In the genomic region with DNA sequence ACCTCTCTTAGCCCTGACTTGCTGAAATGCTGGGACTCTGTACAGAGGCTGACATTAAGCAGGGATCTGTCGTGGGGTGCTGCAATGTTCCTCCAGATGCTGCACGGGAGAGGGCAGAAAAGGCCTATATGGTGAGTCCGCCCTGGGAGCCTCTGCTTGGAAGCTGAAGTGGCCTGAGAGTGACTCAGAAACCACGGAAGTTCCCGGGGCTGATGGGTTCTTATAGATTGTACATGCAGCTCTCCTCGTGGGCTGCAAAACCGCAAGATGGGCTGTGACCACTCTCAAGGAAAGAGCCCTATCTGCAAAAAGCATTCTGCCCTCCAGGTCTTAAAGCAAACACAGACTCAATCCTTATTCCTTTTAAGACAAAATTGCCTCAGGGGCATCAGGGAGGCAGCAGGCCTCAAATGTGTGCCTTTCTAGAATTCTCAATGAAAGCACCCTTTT, we compare ENCODE assay signal across 11 cellular contexts. TPM values are rescaled to one million over a fixed set of nuclear protein-coding genes. Genes with fewer than 3 reads are reported as not detected.
DNase-seq lines count a peak whose midpoint lies in the region; ATAC-seq, FAIRE-seq and TF ChIP-seq lines count a peak whose summit lies in the region.
"Had no signal": no experiment of that assay in that cellular context is flagged by ENCODE, and none has a peak within 500 bp of the region (broad histone marks: within the 10 kb centered on the region; RNA-seq: fewer than 3 reads in every experiment).

No MANE protein-coding gene starts in this region.

- peaks cover 4% of the 10 kb centered on the region for H3K27me3 ChIP-seq in bronchial epithelial cell (ENCODE audit: control insufficient read depth, insufficient read depth, low read length)

- POLR2A ChIA-PET in activated CD4-positive, alpha-beta T cell treated with anti-CD3 and anti-CD28 coated beads for 36 hours (lab: Charles Lee): no interaction called here
- POLR2A ChIA-PET in activated CD4-positive, alpha-beta T cell treated with anti-CD3 and anti-CD28 coated beads, Interleukin-2, amount 10 ng/mL, durations not matched to agents 7 days and 5 days (lab: Charles Lee): no interaction called here

- CTCF ChIA-PET in activated CD4-positive, alpha-beta T cell treated with anti-CD3 and anti-CD28 coated beads for 36 hours (lab: Charles Lee): interaction anchor here (0.7 kb wide), 1 partner anchor 25 kb away, joined by 4 read pairs; no protein-coding TSS in a partner anchor
- CTCF ChIA-PET in activated CD4-positive, alpha-beta T cell treated with anti-CD3 and anti-CD28 coated beads, Interleukin-2, amount 10 ng/mL, durations not matched to agents 7 days and 5 days (lab: Charles Lee): interaction anchor here (0.6 to 2.0 kb wide), 2 partner anchors 13 to 28 kb away, joined by 3 to 5 read pairs; a partner anchor contains a TSS

- no peak overlapping the region for H3K27ac Mint-ChIP-seq in activated CD4-positive, alpha-beta T cell treated with anti-CD3 and anti-CD28 coated beads for 36 hours
- no peak overlapping the region for H3K27ac Mint-ChIP-seq in activated CD4-positive, alpha-beta T cell treated with anti-CD3 and anti-CD28 coated beads, Interleukin-2, amount 10 ng/mL, durations not matched to agents 7 days and 5 days
- H3K27ac Mint-ChIP-seq in stimulated activated effector memory CD8-positive, alpha-beta T cell treated with anti-CD3 and anti-CD28 coated beads, Interleukin-12 subunit alpha, Interleukin-12 subunit beta, amount 100 ng/mL, for 72 hours: peak overlapping the region; percentile 90

- intact Hi-C loops in activated CD4-positive, alpha-beta T cell treated with anti-CD3 and anti-CD28 coated beads for 36 hours (cut with DNase I, micrococcal nuclease): no loop called here

- H3K4me3 ChIP-seq in bronchial epithelial cell (ENCODE audit: low read depth, low read length): no peak overlapping the region

- H3K36me3 ChIP-seq in bronchial epithelial cell (ENCODE audit: control insufficient read depth, insufficient read depth, low read length): no peaks in the 10 kb centered on the region

- TF ChIP-seq CTCF in bronchial epithelial cell (IDR thresholded peaks at IDR 0.05; ENCODE audit: insufficient read depth, low read length, severe bottlenecking): no peak

- peak; percentile 60 for ATAC-seq in activated CD4-positive, alpha-beta T cell treated with anti-CD3 and anti-CD28 coated beads for 36 hours
- ATAC-seq in stimulated activated effector memory CD8-positive, alpha-beta T cell treated with anti-CD3 and anti-CD28 coated beads, Interleukin-12 subunit alpha, Interleukin-12 subunit beta, amount 100 ng/mL, for 72 hours: peak; percentile 87
- ATAC-seq: Panc1 had no signal

- no peak for FAIRE-seq in bronchial epithelial cell (lab: Jason Lieb, UNC)
- FAIRE-seq: A204.1, H1 had no signal

- H3K4me3 Mint-ChIP-seq in activated CD4-positive, alpha-beta T cell treated with anti-CD3 and anti-CD28 coated beads for 36 hours: no peak overlapping the region
- H3K4me3 Mint-ChIP-seq in activated CD4-positive, alpha-beta T cell treated with anti-CD3 and anti-CD28 coated beads, Interleukin-2, amount 10 ng/mL, durations not matched to agents 7 days and 5 days: no peak overlapping the region
- H3K4me3 Mint-ChIP-seq in stimulated activated effector memory CD8-positive, alpha-beta T cell treated with anti-CD3 and anti-CD28 coated beads, Interleukin-12 subunit alpha, Interleukin-12 subunit beta, amount 100 ng/mL, for 72 hours: peak overlapping the region; percentile 44

- H3K36me3 Mint-ChIP-seq in activated CD4-positive, alpha-beta T cell treated with anti-CD3 and anti-CD28 coated beads for 36 hours (ENCODE audit: low read depth): no peaks in the 10 kb centered on the region
- no peaks in the 10 kb centered on the region for H3K36me3 Mint-ChIP-seq in activated CD4-positive, alpha-beta T cell treated with anti-CD3 and anti-CD28 coated beads, Interleukin-2, amount 10 ng/mL, durations not matched to agents 7 days and 5 days (ENCODE audit: low read depth)
- H3K36me3 Mint-ChIP-seq in stimulated activated effector memory CD8-positive, alpha-beta T cell treated with anti-CD3 and anti-CD28 coated beads, Interleukin-12 subunit alpha, Interleukin-12 subunit beta, amount 100 ng/mL, for 72 hours: no peaks in the 10 kb centered on the region

- DNase-seq in activated CD4-positive, alpha-beta T cell treated with anti-CD3 and anti-CD28 coated beads for 36 hours: peak; percentile 45
- DNase-seq in activated CD4-positive, alpha-beta T cell treated with anti-CD3 and anti-CD28 coated beads, Interleukin-2, amount 10 ng/mL, durations not matched to agents 7 days and 5 days: no peak
- DNase-seq in NOMO-1 (lab: John Stamatoyannopoulos, UW; ENCODE audit: unreplicated experiment in 2 of 2) (peak; percentile 54 to 56), bronchial epithelial cell (ENCODE audit: low read depth) (peak; percentile 57), T-helper 9 cell (no peak), retina (no peak), GOT3 (lab: John Stamatoyannopoulos, UW) (no peak)
- DNase-seq in stimulated activated effector memory CD8-positive, alpha-beta T cell treated with anti-CD3 and anti-CD28 coated beads, Interleukin-12 subunit alpha, Interleukin-12 subunit beta, amount 100 ng/mL, for 72 hours (ENCODE audit: low spot score in 2 of 2): peak in 1 of 2 donors; percentile 10

- peaks cover 2% of the 10 kb centered on the region for H3K4me1 Mint-ChIP-seq in activated CD4-positive, alpha-beta T cell treated with anti-CD3 and anti-CD28 coated beads for 36 hours
- H3K4me1 Mint-ChIP-seq in activated CD4-positive, alpha-beta T cell treated with anti-CD3 and anti-CD28 coated beads, Interleukin-2, amount 10 ng/mL, durations not matched to agents 7 days and 5 days: peaks cover 4% of the 10 kb centered on the region
- H3K4me1 Mint-ChIP-seq in stimulated activated effector memory CD8-positive, alpha-beta T cell treated with anti-CD3 and anti-CD28 coated beads, Interleukin-12 subunit alpha, Interleukin-12 subunit beta, amount 100 ng/mL, for 72 hours: peaks cover 22% of the 10 kb centered on the region

- H3K9me3 Mint-ChIP-seq in activated CD4-positive, alpha-beta T cell treated with anti-CD3 and anti-CD28 coated beads for 36 hours (ENCODE audit: low read depth): no peaks in the 10 kb centered on the region
- no peaks in the 10 kb centered on the region for H3K9me3 Mint-ChIP-seq in activated CD4-positive, alpha-beta T cell treated with anti-CD3 and anti-CD28 coated beads, Interleukin-2, amount 10 ng/mL, durations not matched to agents 7 days and 5 days
- no peaks in the 10 kb centered on the region for H3K9me3 Mint-ChIP-seq in stimulated activated effector memory CD8-positive, alpha-beta T cell treated with anti-CD3 and anti-CD28 coated beads, Interleukin-12 subunit alpha, Interleukin-12 subunit beta, amount 100 ng/mL, for 72 hours

- H3K27me3 Mint-ChIP-seq in activated CD4-positive, alpha-beta T cell treated with anti-CD3 and anti-CD28 coated beads for 36 hours: no peaks in the 10 kb centered on the region
- H3K27me3 Mint-ChIP-seq in activated CD4-positive, alpha-beta T cell treated with anti-CD3 and anti-CD28 coated beads, Interleukin-2, amount 10 ng/mL, durations not matched to agents 7 days and 5 days: peaks cover 16% of the 10 kb centered on the region

RNA-seq across cellular contexts. Expression of a gene that starts 5.8 kb away (rescaled TPM):
- total RNA-seq in activated CD4-positive, alpha-beta T cell treated with anti-CD3 and anti-CD28 coated beads for 36 hours: 100 to 1,000 TPM; 268 to 333 TPM
- total RNA-seq in activated CD4-positive, alpha-beta T cell treated with anti-CD3 and anti-CD28 coated beads, Interleukin-2, amount 10 ng/mL, durations not matched to agents 7 days and 5 days: 100 to 1,000 TPM in 1 of 2 experiments, 10 to 100 TPM in 1; 98.2 to 104 TPM
- 1.8 and 3.2 TPM in 2 replicates for total RNA-seq in bronchial epithelial cell

RNA-seq across cellular contexts. Expression of a gene that starts 27.6 kb away (rescaled TPM):
- under 1 TPM; 0.33 to 0.39 TPM for total RNA-seq in activated CD4-positive, alpha-beta T cell treated with anti-CD3 and anti-CD28 coated beads for 36 hours
- under 1 TPM in 1 of 2 experiments, not detected in 1; 0.35 TPM for total RNA-seq in activated CD4-positive, alpha-beta T cell treated with anti-CD3 and anti-CD28 coated beads, Interleukin-2, amount 10 ng/mL, durations not matched to agents 7 days and 5 days
- total RNA-seq in bronchial epithelial cell: not detected in 2 replicates

RNA-seq across cellular contexts. Expression of a gene that starts 42.3 kb away (rescaled TPM):
- total RNA-seq in activated CD4-positive, alpha-beta T cell treated with anti-CD3 and anti-CD28 coated beads for 36 hours: 1 to 10 TPM in 1 of 2 experiments, under 1 TPM in 1; 0.98 to 1.6 TPM
- under 1 TPM; 0.17 to 0.40 TPM for total RNA-seq in activated CD4-positive, alpha-beta T cell treated with anti-CD3 and anti-CD28 coated beads, Interleukin-2, amount 10 ng/mL, durations not matched to agents 7 days and 5 days
- total RNA-seq in bronchial epithelial cell: under 0.01 TPM in 1 of 2 replicates, not detected in the other
- total RNA-seq: H1 had no signal

RNA-seq across cellular contexts. Expression of a gene that starts 51.8 kb away (rescaled TPM):
- total RNA-seq in activated CD4-positive, alpha-beta T cell treated with anti-CD3 and anti-CD28 coated beads for 36 hours: not detected
- total RNA-seq in activated CD4-positive, alpha-beta T cell treated with anti-CD3 and anti-CD28 coated beads, Interleukin-2, amount 10 ng/mL, durations not matched to agents 7 days and 5 days: not detected
- total RNA-seq in bronchial epithelial cell: not detected in 2 replicates
- total RNA-seq: H1 had no signal

Comparison
In these comparisons a context has a peak if more than half of its experiments do, and no peak if none do; other contexts are left out.
1. DNase-seq: peak in activated CD4-positive, alpha-beta T cell treated with anti-CD3 and anti-CD28 coated beads for 36 hours (single experiment), NOMO-1 (2 of 2) and bronchial epithelial cell (single experiment); none in activated CD4-positive, alpha-beta T cell treated with anti-CD3 and anti-CD28 coated beads, Interleukin-2, amount 10 ng/mL, durations not matched to agents 7 days and 5 days (single experiment), T-helper 9 cell (single experiment), retina (single experiment) and GOT3 (single experiment).
2. RNA of a gene that starts 5.8 kb away (total RNA-seq): 268 to 333 TPM in activated CD4-positive, alpha-beta T cell treated with anti-CD3 and anti-CD28 coated beads for 36 hours and 98.2 to 104 TPM in activated CD4-positive, alpha-beta T cell treated with anti-CD3 and anti-CD28 coated beads, Interleukin-2, amount 10 ng/mL, durations not matched to agents 7 days and 5 days; 1.8 to 3.2 TPM in bronchial epithelial cell; every median in the first group is over 10 times any median in the second.